2 cellular contexts compared by ENCODE assay signal in the genomic region with DNA sequence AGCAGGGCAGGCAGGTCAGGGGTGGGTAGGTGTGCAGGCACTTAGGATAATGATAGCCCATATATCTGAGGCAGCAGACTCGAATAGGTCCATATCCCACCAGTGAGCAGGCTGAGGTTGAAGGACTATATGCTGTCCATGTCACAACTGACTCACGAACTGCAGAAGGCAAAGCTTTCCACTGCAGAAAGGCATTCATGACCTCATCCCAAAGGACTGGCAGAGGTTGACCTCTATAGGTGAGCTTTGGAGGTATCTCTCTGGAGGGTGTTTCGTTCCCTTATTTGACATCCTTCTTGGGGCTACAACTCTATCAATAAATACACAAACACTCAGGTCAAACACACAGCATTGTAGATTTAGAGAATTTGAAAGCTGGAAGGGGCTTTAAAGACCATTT.
TF ChIP-seq lines count a peak whose summit lies in the region.

No MANE protein-coding gene starts in this region.

TF ChIP-seq in GM23338, 12 proteins besides CTCF, POLR2A, EP300 and RAD21:
- TF ChIP-seq EZH2phosphoT487 (IDR thresholded peaks at IDR 0.05; ENCODE audit: unreplicated experiment), result no peak
TF ChIP-seq in GM23338: peak in this region for 0.

TF ChIP-seq in K562, 482 proteins besides CTCF, POLR2A, EP300 and RAD21:
- TF ChIP-seq ZNF24 (IDR thresholded peaks at IDR 0.05) (no peak), ZNF561 (CRISPR knock-in tag; conservative IDR thresholded peaks at IDR 0.05) (no peak), MYC (IDR thresholded peaks at IDR 0.05; ENCODE audit: low read depth, low read length) (no peak), MYC (CRISPR knock-in tag; IDR thresholded peaks at IDR 0.05; ENCODE audit: borderline replicate concordance, low read depth) (no peak), ZNF766 (CRISPR knock-in tag; conservative IDR thresholded peaks at IDR 0.05) (no peak), JUND (IDR thresholded peaks at IDR 0.05; ENCODE audit: borderline replicate concordance, low read depth, low read length) (no peak), JUND (tag; IDR thresholded peaks at IDR 0.05; ENCODE audit: borderline replicate concordance, low read depth, low read length) (no peak), ZNF444 (CRISPR knock-in tag; IDR thresholded peaks at IDR 0.05) (no peak), ZNF75A (CRISPR knock-in tag; IDR thresholded peaks at IDR 0.05) (no peak)
- TF ChIP-seq, protein P1, sequence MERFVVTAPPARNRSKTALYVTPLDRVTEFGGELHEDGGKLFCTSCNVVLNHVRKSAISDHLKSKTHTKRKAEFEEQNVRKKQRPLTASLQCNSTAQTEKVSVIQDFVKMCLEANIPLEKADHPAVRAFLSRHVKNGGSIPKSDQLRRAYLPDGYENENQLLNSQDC (CRISPR knock-in tag; IDR thresholded peaks at IDR 0.05), result no peak
